Comparison of ENCODE assay signal across 1 cellular context in the genomic region with DNA sequence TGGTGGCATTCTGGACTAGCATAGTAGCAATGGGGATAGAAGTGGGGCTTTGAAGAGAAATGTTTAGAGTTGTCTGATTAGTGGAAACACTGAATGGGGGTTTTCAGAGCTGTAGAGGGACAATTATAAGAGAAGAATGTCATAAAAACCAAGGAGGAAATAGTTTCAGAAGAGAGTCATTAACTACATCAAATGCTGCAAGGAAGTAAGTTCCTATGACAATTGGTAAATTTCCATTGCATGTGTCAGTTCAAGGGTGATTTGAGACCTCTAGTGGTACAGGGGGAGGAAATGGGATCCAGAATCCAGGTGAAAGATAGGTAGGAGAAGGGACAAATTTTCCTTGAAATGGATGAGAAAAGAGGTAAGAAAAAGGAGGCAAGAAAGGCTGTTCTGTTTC.
TF ChIP-seq lines count a peak whose summit lies in the region.

No MANE protein-coding gene starts in this region.

TF ChIP-seq in GM23338, 12 proteins besides CTCF, POLR2A, EP300 and RAD21 (continued from another document):
- TF ChIP-seq, protein P1, sequence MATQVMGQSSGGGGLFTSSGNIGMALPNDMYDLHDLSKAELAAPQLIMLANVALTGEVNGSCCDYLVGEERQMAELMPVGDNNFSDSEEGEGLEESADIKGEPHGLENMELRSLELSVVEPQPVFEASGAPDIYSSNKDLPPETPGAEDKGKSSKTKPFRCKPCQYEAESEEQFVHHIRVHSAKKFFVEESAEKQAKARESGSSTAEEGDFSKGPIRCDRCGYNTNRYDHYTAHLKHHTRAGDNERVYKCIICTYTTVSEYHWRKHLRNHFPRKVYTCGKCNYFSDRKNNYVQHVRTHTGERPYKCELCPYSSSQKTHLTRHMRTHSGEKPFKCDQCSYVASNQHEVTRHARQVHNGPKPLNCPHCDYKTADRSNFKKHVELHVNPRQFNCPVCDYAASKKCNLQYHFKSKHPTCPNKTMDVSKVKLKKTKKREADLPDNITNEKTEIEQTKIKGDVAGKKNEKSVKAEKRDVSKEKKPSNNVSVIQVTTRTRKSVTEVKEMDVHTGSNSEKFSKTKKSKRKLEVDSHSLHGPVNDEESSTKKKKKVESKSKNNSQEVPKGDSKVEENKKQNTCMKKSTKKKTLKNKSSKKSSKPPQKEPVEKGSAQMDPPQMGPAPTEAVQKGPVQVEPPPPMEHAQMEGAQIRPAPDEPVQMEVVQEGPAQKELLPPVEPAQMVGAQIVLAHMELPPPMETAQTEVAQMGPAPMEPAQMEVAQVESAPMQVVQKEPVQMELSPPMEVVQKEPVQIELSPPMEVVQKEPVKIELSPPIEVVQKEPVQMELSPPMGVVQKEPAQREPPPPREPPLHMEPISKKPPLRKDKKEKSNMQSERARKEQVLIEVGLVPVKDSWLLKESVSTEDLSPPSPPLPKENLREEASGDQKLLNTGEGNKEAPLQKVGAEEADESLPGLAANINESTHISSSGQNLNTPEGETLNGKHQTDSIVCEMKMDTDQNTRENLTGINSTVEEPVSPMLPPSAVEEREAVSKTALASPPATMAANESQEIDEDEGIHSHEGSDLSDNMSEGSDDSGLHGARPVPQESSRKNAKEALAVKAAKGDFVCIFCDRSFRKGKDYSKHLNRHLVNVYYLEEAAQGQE (IDR thresholded peaks at IDR 0.05; ENCODE audit: unreplicated experiment), result no peak
- TF ChIP-seq JUNB (IDR thresholded peaks at IDR 0.05; ENCODE audit: unreplicated experiment) (no peak), POLR2AphosphoS5 (IDR thresholded peaks at IDR 0.05; ENCODE audit: low read depth) (no peak), EZH2 (IDR thresholded peaks at IDR 0.05; ENCODE audit: low read depth, unreplicated experiment) (no peak)
- TF ChIP-seq, protein P2, sequence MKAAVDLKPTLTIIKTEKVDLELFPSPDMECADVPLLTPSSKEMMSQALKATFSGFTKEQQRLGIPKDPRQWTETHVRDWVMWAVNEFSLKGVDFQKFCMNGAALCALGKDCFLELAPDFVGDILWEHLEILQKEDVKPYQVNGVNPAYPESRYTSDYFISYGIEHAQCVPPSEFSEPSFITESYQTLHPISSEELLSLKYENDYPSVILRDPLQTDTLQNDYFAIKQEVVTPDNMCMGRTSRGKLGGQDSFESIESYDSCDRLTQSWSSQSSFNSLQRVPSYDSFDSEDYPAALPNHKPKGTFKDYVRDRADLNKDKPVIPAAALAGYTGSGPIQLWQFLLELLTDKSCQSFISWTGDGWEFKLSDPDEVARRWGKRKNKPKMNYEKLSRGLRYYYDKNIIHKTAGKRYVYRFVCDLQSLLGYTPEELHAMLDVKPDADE (IDR thresholded peaks at IDR 0.05), result no peak
